In genomic region chr12:45540661-45541341, GRCh38 we compare ENCODE assay signal across 2 cellular contexts.
A peak's percentile ranks its signal among the peaks of the same experiment; 100 is the strongest.
TF ChIP-seq lines count a peak whose summit lies in the region.

No MANE protein-coding gene starts in this region.

TF ChIP-seq in SK-N-SH, 30 proteins besides CTCF, POLR2A, EP300 and RAD21 (continued from another document):
- TF ChIP-seq GATA2 (CRISPR knock-in tag; IDR thresholded peaks at IDR 0.05): peak; percentile 36; the same call in 1 of the 2 replicates
- no peak for TF ChIP-seq RCOR1 (IDR thresholded peaks at IDR 0.05; ENCODE audit: low read length)
- TF ChIP-seq RFX5 (IDR thresholded peaks at IDR 0.05; ENCODE audit: low read length): no peak

TF ChIP-seq in SK-N-SH treated with all-trans-retinoic acid at 6 μM for 48 hours, 23 proteins besides CTCF, POLR2A, EP300 and RAD21 (continued from another document):
- TF ChIP-seq CSRNP3 (CRISPR knock-in tag; IDR thresholded peaks at IDR 0.05) (no peak), ARNTL (CRISPR knock-in tag; IDR thresholded peaks at IDR 0.05; ENCODE audit: borderline replicate concordance, low read depth) (no peak), POU6F1 (CRISPR knock-in tag; IDR thresholded peaks at IDR 0.05; ENCODE audit: borderline replicate concordance, low read depth) (no peak), ZFP30 (CRISPR knock-in tag; IDR thresholded peaks at IDR 0.05) (no peak), ZC3H10 (CRISPR knock-in tag; IDR thresholded peaks at IDR 0.05) (no peak), TOX (CRISPR knock-in tag; IDR thresholded peaks at IDR 0.05; ENCODE audit: borderline replicate concordance) (no peak), ZNF565 (CRISPR knock-in tag; conservative IDR thresholded peaks at IDR 0.05; ENCODE audit: low read depth) (no peak), CREB5 (CRISPR knock-in tag; IDR thresholded peaks at IDR 0.05; ENCODE audit: low read depth) (no peak), PPARA (CRISPR knock-in tag; IDR thresholded peaks at IDR 0.05; ENCODE audit: borderline replicate concordance) (no peak), ZNF8 (CRISPR knock-in tag; IDR thresholded peaks at IDR 0.05) (no peak), ISL1 (CRISPR knock-in tag; IDR thresholded peaks at IDR 0.05) (no peak)
